Comparison of ENCODE assay signal across 12 cellular contexts in the genomic region with DNA sequence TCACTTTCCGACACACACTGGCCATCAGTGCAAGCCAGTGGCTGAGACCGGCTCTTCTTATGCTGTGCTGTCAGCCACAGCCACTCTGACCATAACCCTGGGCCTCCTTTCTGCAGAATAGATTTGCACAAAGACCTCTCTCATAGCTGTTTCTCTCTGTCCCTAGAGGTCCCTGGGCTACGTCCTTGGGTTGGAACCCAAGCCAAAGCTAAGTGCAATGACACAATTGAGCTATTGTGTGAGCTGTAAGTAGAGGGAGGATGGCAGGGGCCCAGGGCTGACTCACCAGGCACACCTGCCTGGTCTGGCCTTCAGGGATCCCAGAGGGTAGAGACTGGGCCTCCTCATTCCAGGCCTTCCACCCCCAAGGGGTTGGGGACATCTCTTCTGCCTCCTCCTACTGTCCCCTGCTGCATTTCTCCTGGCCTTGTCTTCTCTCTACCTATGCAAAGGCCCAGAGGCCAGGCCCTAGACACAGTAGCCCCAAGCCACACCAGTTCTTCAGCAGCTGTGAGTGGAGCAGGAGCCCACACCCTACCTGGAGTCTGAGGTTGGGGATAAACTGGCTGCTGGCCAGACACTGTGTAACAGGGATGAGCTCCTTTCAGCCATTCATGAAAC.
DNase-seq lines count a peak whose midpoint lies in the region; ATAC-seq, FAIRE-seq and TF ChIP-seq lines count a peak whose summit lies in the region.
"Had no signal": no experiment of that assay in that cellular context is flagged by ENCODE, and none has a peak within 500 bp of the region (broad histone marks: within the 10 kb centered on the region; RNA-seq: fewer than 3 reads in every experiment).

No MANE protein-coding gene starts in this region.

- TF ChIP-seq EP300 in HepG2 (IDR thresholded peaks at IDR 0.05; ENCODE audit: low read depth in 2 of 2, low read length in 2 of 2), result peak; percentile 93 to 94
- TF ChIP-seq EP300 in HepG2 (CRISPR knock-in tag; IDR thresholded peaks at IDR 0.05; ENCODE audit: borderline replicate concordance), result peak; percentile 96

- peak overlapping the region; percentile 78 for H3K27ac ChIP-seq in HepG2 (ENCODE audit: extremely low read length, insufficient read depth, low read length)
- H3K27ac ChIP-seq: psoas muscle, tibial artery had no signal

- intact Hi-C loops in HepG2 (cut with micrococcal nuclease; ENCODE audit: unreplicated experiment), result loop anchor here (1.0 to 5.0 kb wide), 6 partner anchors 8 to 177 kb away; a partner anchor contains a TSS

- peak overlapping the region; percentile 77 for H3K4me2 ChIP-seq in HepG2 (ENCODE audit: low read depth, low read length)

- CTCF ChIA-PET in HepG2 (lab: Yijun Ruan, JAX; ENCODE audit: low intra/inter-chr PET ratio, low total read pairs), result no interaction called here

- WGBS in HepG2 (ENCODE audit: low lambda C conversion rate), result 3% methylated on average over 3 of the region's 3 CpGs

- peaks cover 52% of the 10 kb centered on the region for H3K4me1 ChIP-seq in HepG2 (ENCODE audit: insufficient read depth, low read length)
- H3K4me1 ChIP-seq: psoas muscle, tibial artery had no signal

- no TSS peak for BruUV-seq in HepG2 (replicated peaks; lab: Mats Ljungman, UMichigan)

- TF ChIP-seq CTCF in bronchial epithelial cell (IDR thresholded peaks at IDR 0.05; ENCODE audit: insufficient read depth, low read length, severe bottlenecking) (no peak), HepG2 (CRISPR knock-in tag; IDR thresholded peaks at IDR 0.05) (peak; percentile 48)

- no peak for FAIRE-seq in bronchial epithelial cell (lab: Jason Lieb, UNC)
- FAIRE-seq in HepG2 (lab: Jason Lieb, UNC), result peak; percentile 97
- no peak for FAIRE-seq in RCC 7860 (lab: Jason Lieb, UNC)

- no peak for TF ChIP-seq RAD21 in HepG2 (CRISPR knock-in tag; IDR thresholded peaks at IDR 0.05)

- no peak overlapping the region for H2AFZ ChIP-seq in HepG2 (ENCODE audit: low read length)

- peak; percentile 98 for ATAC-seq in HepG2
- ATAC-seq in GM21723 (IDR thresholded peaks at IDR 0.05; ENCODE audit: unreplicated experiment), result no peak

- DNase-seq in DMS153 treated with DMSO at 0.1 percent for 48 hours (lab: John Stamatoyannopoulos, UW; ENCODE audit: unreplicated experiment) (peak; percentile 27), NCI-H2029 treated with DMSO at 0.1 percent for 48 hours (lab: John Stamatoyannopoulos, UW) (peak; percentile 85), bronchial epithelial cell (ENCODE audit: low read depth) (peak; percentile 43), HepG2 (ENCODE audit: low spot score) (peak; percentile 99), RCC 7860 (ENCODE audit: low spot score) (no peak), D341Med (ENCODE audit: low spot score) (no peak), HuH-7.5 (ENCODE audit: low spot score) (no peak)
- DNase-seq: cerebellar nuclear complex, NCI-H1417 treated with DMSO at 0.1 percent for 48 hours, psoas muscle, tibial artery had no signal

- no peaks in the 10 kb centered on the region for H4K20me1 ChIP-seq in HepG2 (ENCODE audit: insufficient read depth, low read length)

- no peaks in the 10 kb centered on the region for H3K9me3 ChIP-seq in HepG2 (ENCODE audit: low read length)

- no peaks in the 10 kb centered on the region for H3K27me3 ChIP-seq in bronchial epithelial cell (ENCODE audit: control insufficient read depth, insufficient read depth, low read length)
- H3K27me3 ChIP-seq in HepG2 (ENCODE audit: control insufficient read depth in 1 of 2, insufficient read depth in 2 of 2, low read length in 2 of 2), result no peaks in the 10 kb centered on the region
- H3K27me3 ChIP-seq: tibial artery had no signal

- H3K79me2 ChIP-seq in HepG2 (ENCODE audit: insufficient read depth, low read length), result no peaks in the 10 kb centered on the region

- peak overlapping the region; percentile 47 for H3K9ac ChIP-seq in HepG2 (ENCODE audit: insufficient read depth, low read depth, low read length)

- in situ Hi-C loops in HepG2 (cut with HindIII; ENCODE audit: extremely low pct_ligation_motif_present, low pct_unique_long_range_greater_than_20kb), result no loop called here

- H3K4me3 ChIP-seq in bronchial epithelial cell (ENCODE audit: low read depth, low read length) (no peak overlapping the region), HepG2 (replicated peaks in 1 of 3; ENCODE audit: insufficient read depth in 1 of 3, low read depth in 2 of 3, low read length in 3 of 3) (peak overlapping the region in 1 of 3 experiments; percentile 39; a peak in 2 of 6 replicates)
- H3K4me3 ChIP-seq: psoas muscle, tibial artery had no signal

- no peaks in the 10 kb centered on the region for H3K36me3 ChIP-seq in bronchial epithelial cell (ENCODE audit: control insufficient read depth, insufficient read depth, low read length)
- H3K36me3 ChIP-seq in HepG2 (replicated peaks in 1 of 2; ENCODE audit: control insufficient read depth in 1 of 2, insufficient read depth in 2 of 2, low read length in 2 of 2), result no peaks in the 10 kb centered on the region
- H3K36me3 ChIP-seq: tibial artery had no signal

- POLR2A ChIA-PET in HepG2 (lab: Yijun Ruan, JAX), result interaction anchor here (0.9 to 2.1 kb wide), 12 partner anchors 8 to 207 kb away, joined by 3 to 10 read pairs (median 5); no protein-coding TSS in a partner anchor

- peak in 1 of 2 experiments; percentile 45; a peak in 1 of 4 replicates for TF ChIP-seq POLR2A in HepG2 (IDR thresholded peaks at IDR 0.05; ENCODE audit: insufficient read depth in 1 of 2, low read depth in 2 of 2, low read length in 2 of 2)

TF ChIP-seq in HepG2, 621 proteins besides CTCF, POLR2A, EP300 and RAD21 (continues in another document):
- TF ChIP-seq FOXA3 (CRISPR knock-in tag; IDR thresholded peaks at IDR 0.05) (peak; percentile 83), POLR2G (IDR thresholded peaks at IDR 0.05; ENCODE audit: low read depth, low read length) (peak; percentile 54; the same call in 1 of the 2 replicates), ZNF737 (CRISPR knock-in tag; IDR thresholded peaks at IDR 0.05; ENCODE audit: borderline replicate concordance) (no peak), NFKBIZ (CRISPR knock-in tag; IDR thresholded peaks at IDR 0.05) (peak; percentile 81; the same call in 1 of the 2 replicates), ZKSCAN8 (CRISPR knock-in tag; IDR thresholded peaks at IDR 0.05; ENCODE audit: borderline replicate concordance) (peak; percentile 95), ZSCAN25 (CRISPR knock-in tag; IDR thresholded peaks at IDR 0.05) (peak; percentile 65; the same call in 1 of the 2 replicates), CBFB (CRISPR knock-in tag; IDR thresholded peaks at IDR 0.05) (peak; percentile 90), RFXAP (CRISPR knock-in tag; IDR thresholded peaks at IDR 0.05; ENCODE audit: borderline replicate concordance) (no peak; the same call in 1 of the 2 replicates), NFKB2 (CRISPR knock-in tag; IDR thresholded peaks at IDR 0.05; ENCODE audit: borderline replicate concordance) (0 out of 2 replicates have a peak, but pooled peaks have one; percentile 14), CREB1 (IDR thresholded peaks at IDR 0.05) (no peak), CREB1 (CRISPR knock-in tag; IDR thresholded peaks at IDR 0.05) (peak; percentile 71), SALL1 (CRISPR knock-in tag; IDR thresholded peaks at IDR 0.05) (peak; percentile 97), AGO2 (optimal IDR thresholded peaks at IDR 0.05; ENCODE audit: low read depth, low read length) (no peak), TEAD2 (CRISPR knock-in tag; IDR thresholded peaks at IDR 0.05) (no peak), ZNF326 (CRISPR knock-in tag; IDR thresholded peaks at IDR 0.05; ENCODE audit: borderline replicate concordance) (no peak), CCDC6 (CRISPR knock-in tag; IDR thresholded peaks at IDR 0.05) (peak; percentile 57; the same call in 1 of the 2 replicates), ZNF180 (CRISPR knock-in tag; IDR thresholded peaks at IDR 0.05; ENCODE audit: borderline replicate concordance, low read depth) (no peak), EED (CRISPR knock-in tag; IDR thresholded peaks at IDR 0.05) (no peak), ETV6 (CRISPR knock-in tag; conservative IDR thresholded peaks at IDR 0.05) (0 out of 2 replicates have a peak, but pooled peaks have one; percentile 40), KDM5B (CRISPR knock-in tag; IDR thresholded peaks at IDR 0.05; ENCODE audit: borderline replicate concordance) (0 out of 2 replicates have a peak, but pooled peaks have one; percentile 54), IKZF4 (CRISPR knock-in tag; IDR thresholded peaks at IDR 0.05; ENCODE audit: borderline replicate concordance, low read depth, not compliant biosample characterization) (no peak)
- TF ChIP-seq, protein P1, sequence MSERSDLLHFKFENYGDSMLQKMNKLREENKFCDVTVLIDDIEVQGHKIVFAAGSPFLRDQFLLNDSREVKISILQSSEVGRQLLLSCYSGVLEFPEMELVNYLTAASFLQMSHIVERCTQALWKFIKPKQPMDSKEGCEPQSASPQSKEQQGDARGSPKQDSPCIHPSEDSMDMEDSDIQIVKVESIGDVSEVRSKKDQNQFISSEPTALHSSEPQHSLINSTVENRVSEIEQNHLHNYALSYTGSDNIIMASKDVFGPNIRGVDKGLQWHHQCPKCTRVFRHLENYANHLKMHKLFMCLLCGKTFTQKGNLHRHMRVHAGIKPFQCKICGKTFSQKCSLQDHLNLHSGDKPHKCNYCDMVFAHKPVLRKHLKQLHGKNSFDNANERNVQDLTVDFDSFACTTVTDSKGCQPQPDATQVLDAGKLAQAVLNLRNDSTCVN (CRISPR knock-in tag; IDR thresholded peaks at IDR 0.05; ENCODE audit: borderline replicate concordance), result peak; percentile 85
- TF ChIP-seq, protein P2, sequence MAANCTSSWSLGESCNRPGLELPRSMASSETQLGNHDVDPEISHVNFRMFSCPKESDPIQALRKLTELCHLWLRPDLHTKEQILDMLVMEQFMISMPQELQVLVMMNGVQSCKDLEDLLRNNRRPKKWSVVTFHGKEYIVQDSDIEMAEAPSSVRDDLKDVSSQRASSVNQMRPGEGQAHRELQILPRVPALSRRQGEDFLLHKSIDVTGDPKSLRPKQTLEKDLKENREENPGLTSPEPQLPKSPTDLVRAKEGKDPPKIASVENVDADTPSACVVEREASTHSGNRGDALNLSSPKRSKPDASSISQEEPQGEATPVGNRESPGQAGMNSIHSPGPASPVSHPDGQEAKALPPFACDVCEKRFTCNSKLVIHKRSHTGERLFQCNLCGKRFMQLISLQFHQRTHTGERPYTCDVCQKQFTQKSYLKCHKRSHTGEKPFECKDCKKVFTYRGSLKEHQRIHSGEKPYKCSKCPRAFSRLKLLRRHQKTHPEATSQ (CRISPR knock-in tag; IDR thresholded peaks at IDR 0.05; ENCODE audit: borderline replicate concordance), result peak; percentile 80; the same call in 1 of the 2 replicates

Comparison
In these comparisons a context has a peak if more than half of its experiments do, and no peak if none do; other contexts are left out.
1. DNase-seq: peak in DMS153 treated with DMSO at 0.1 percent for 48 hours (single experiment), NCI-H2029 treated with DMSO at 0.1 percent for 48 hours (single experiment), bronchial epithelial cell (single experiment) and HepG2 (single experiment); none in RCC 7860 (single experiment), D341Med (single experiment) and HuH-7.5 (single experiment).